14 cellular contexts compared by ENCODE assay signal in the genomic region with DNA sequence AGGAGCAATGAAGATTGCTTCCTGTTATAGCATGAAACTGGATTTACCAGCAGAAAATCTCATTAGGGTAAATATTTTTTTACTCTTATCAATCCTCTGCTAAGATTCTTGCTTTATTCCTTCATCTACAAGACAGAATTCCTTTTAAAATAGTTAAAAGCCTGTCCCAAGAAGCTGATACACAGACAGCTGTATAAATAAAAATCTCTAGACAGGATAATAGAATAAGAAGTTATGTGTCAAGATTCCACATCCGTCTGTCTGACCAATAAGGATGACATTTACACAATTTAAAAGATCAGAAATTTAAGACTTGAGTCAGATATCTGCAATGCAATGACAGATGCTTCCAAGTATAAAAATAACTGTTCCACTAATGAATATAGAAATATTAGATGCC. TPM values are rescaled to one million over a fixed set of nuclear protein-coding genes. Genes with fewer than 3 reads are reported as not detected.
DNase-seq lines count a peak whose midpoint lies in the region; TF ChIP-seq lines count a peak whose summit lies in the region.
"Had no signal": no experiment of that assay in that cellular context is flagged by ENCODE, and none has a peak within 500 bp of the region (broad histone marks: within the 10 kb centered on the region; RNA-seq: fewer than 3 reads in every experiment).

No MANE protein-coding gene starts in this region.

- H3K9me3 Mint-ChIP-seq in activated T-helper 2 cell treated with anti-CD3 and anti-CD28 coated beads, Interferon-gamma antibody, Interleukin-2, Interleukin-4, amounts not matched to agents 10 μg/mL and 5 μg/mL and 100 μg/mL, durations not matched to agents 14 hours and 24 hours and 36 hours: no peaks in the 10 kb centered on the region

- in situ Hi-C loops in brain microvascular endothelial cell (cut with HindIII; ENCODE audit: low pct_ligation_motif_present, low sequenced_read_pairs): no loop called here

- H3K27ac ChIP-seq in A673 (ENCODE audit: low read depth, low read length, poor library complexity, severe bottlenecking) (no peak overlapping the region), brain microvascular endothelial cell (peak overlapping the region; percentile 61)
- H3K27ac ChIP-seq: 22Rv1, SJCRH30 had no signal

- H3K36me3 ChIP-seq in A673 (ENCODE audit: insufficient read depth, low read length, poor library complexity, severe bottlenecking) (no peaks in the 10 kb centered on the region), brain microvascular endothelial cell (replicated peaks) (no peaks in the 10 kb centered on the region)
- H3K36me3 ChIP-seq: SJCRH30 had no signal

- no peak overlapping the region for H3K4me3 Mint-ChIP-seq in activated T-helper 2 cell treated with anti-CD3 and anti-CD28 coated beads, Interferon-gamma antibody, Interleukin-2, Interleukin-4, amounts not matched to agents 10 μg/mL and 5 μg/mL and 100 μg/mL, durations not matched to agents 14 hours and 24 hours and 36 hours (ENCODE audit: low read depth)

- no peak overlapping the region for H3K27ac Mint-ChIP-seq in activated T-helper 2 cell treated with anti-CD3 and anti-CD28 coated beads, Interferon-gamma antibody, Interleukin-2, Interleukin-4, amounts not matched to agents 10 μg/mL and 5 μg/mL and 100 μg/mL, durations not matched to agents 14 hours and 24 hours and 36 hours

- peaks cover 3% of the 10 kb centered on the region for H3K9me3 ChIP-seq in A673 (ENCODE audit: low read depth, low read length, poor library complexity, severe bottlenecking)

- H3K27me3 ChIP-seq in A673 (replicated peaks; ENCODE audit: insufficient read depth, low read depth, low read length, poor library complexity): no peaks in the 10 kb centered on the region
- H3K27me3 ChIP-seq in brain microvascular endothelial cell (replicated peaks): no peaks in the 10 kb centered on the region
- H3K27me3 ChIP-seq: SJCRH30 had no signal

- peak; percentile 74 for DNase-seq in A673 (ENCODE audit: low spot score)
- DNase-seq in HS-5 (ENCODE audit: low read depth): peak; percentile 11
- DNase-seq in brain microvascular endothelial cell: no peak
- DNase-seq in myocyte (ENCODE audit: low read depth): peak; percentile 68
- no peak for DNase-seq in activated CD8-positive, alpha-beta memory T cell treated with anti-CD3 and anti-CD28 coated beads, Interleukin-2, amount 50 U/mL, for 48 hours
- no peak for DNase-seq in T-helper 2 cell
- DNase-seq in posterior cingulate gyrus: no peak
- no peak for DNase-seq in activated T-helper 2 cell treated with anti-CD3 and anti-CD28 coated beads, Interferon-gamma antibody, Interleukin-2, Interleukin-4, amounts not matched to agents 10 μg/mL and 5 μg/mL and 100 μg/mL, durations not matched to agents 14 hours and 24 hours and 36 hours (ENCODE audit: low spot score)
- DNase-seq: C1 segment of cervical spinal cord, NCI-H1417, NCI-H2029, NCI-H774, SJCRH30 had no signal

- CTCF ChIA-PET in A673 (lab: Charles Lee): no interaction called here

- H3K4me1 ChIP-seq in A673 (ENCODE audit: insufficient read depth, low read length, poor library complexity, severe bottlenecking): peaks cover 26% of the 10 kb centered on the region
- H3K4me1 ChIP-seq: SJCRH30 had no signal

- H3K4me3 ChIP-seq in A673 (ENCODE audit: low read depth, low read length, poor library complexity, severe bottlenecking): no peak overlapping the region
- H3K4me3 ChIP-seq in brain microvascular endothelial cell (ENCODE audit: low read depth, low read length): no peak overlapping the region
- H3K4me3 ChIP-seq: SJCRH30 had no signal

- H3K36me3 Mint-ChIP-seq in activated T-helper 2 cell treated with anti-CD3 and anti-CD28 coated beads, Interferon-gamma antibody, Interleukin-2, Interleukin-4, amounts not matched to agents 10 μg/mL and 5 μg/mL and 100 μg/mL, durations not matched to agents 14 hours and 24 hours and 36 hours (ENCODE audit: low read depth): no peaks in the 10 kb centered on the region

- BruUV-seq in A673 (replicated peaks; lab: Mats Ljungman, UMichigan): no TSS peak

- TF ChIP-seq CTCF in A673 (conservative IDR thresholded peaks at IDR 0.05; ENCODE audit: low read depth, low read length) (no peak), brain microvascular endothelial cell (IDR thresholded peaks at IDR 0.05; ENCODE audit: low read depth, low read length, missing control alignments) (no peak)

- POLR2A ChIA-PET in A673 (lab: Charles Lee; ENCODE audit: low non-redundant PET): no interaction called here

- H3K27me3 Mint-ChIP-seq in activated T-helper 2 cell treated with anti-CD3 and anti-CD28 coated beads, Interferon-gamma antibody, Interleukin-2, Interleukin-4, amounts not matched to agents 10 μg/mL and 5 μg/mL and 100 μg/mL, durations not matched to agents 14 hours and 24 hours and 36 hours (ENCODE audit: low read depth): peaks cover 49% of the 10 kb centered on the region

- intact Hi-C loops in A673 (cut with micrococcal nuclease; ENCODE audit: unreplicated experiment) (no loop called here), posterior cingulate gyrus (cut with DNase I) (no loop called here)
- intact Hi-C loops in activated T-helper 2 cell treated with anti-CD3 and anti-CD28 coated beads, Interferon-gamma antibody, Interleukin-2, Interleukin-4, amounts not matched to agents 10 μg/mL and 5 μg/mL and 100 μg/mL, durations not matched to agents 14 hours and 24 hours and 36 hours (cut with micrococcal nuclease): no loop called here

- no peaks in the 10 kb centered on the region for H3K4me1 Mint-ChIP-seq in activated T-helper 2 cell treated with anti-CD3 and anti-CD28 coated beads, Interferon-gamma antibody, Interleukin-2, Interleukin-4, amounts not matched to agents 10 μg/mL and 5 μg/mL and 100 μg/mL, durations not matched to agents 14 hours and 24 hours and 36 hours (ENCODE audit: low read depth)

RNA-seq across cellular contexts. Expression of gene SSR3, which starts 57.6 kb away (rescaled TPM):
- total RNA-seq in A673 (2021) (431 and 531 TPM in 2 replicates), myocyte (338 and 358 TPM in 2 replicates)
- polyA plus RNA-seq in myocyte (2012): 423 TPM
- total RNA-seq in activated T-helper 2 cell treated with anti-CD3 and anti-CD28 coated beads, Interferon-gamma antibody, Interleukin-2, Interleukin-4, amounts not matched to agents 10 μg/mL and 5 μg/mL and 100 μg/mL, durations not matched to agents 14 hours and 24 hours and 36 hours: 193 and 197 TPM in 2 replicates

Comparison
In these comparisons a context has a peak if more than half of its experiments do, and no peak if none do; other contexts are left out.
1. DNase-seq: peak in A673 (single experiment), HS-5 (single experiment) and myocyte (single experiment); none in brain microvascular endothelial cell (single experiment), activated CD8-positive, alpha-beta memory T cell treated with anti-CD3 and anti-CD28 coated beads, Interleukin-2, amount 50 U/mL, for 48 hours (single experiment), T-helper 2 cell (0 of 5), posterior cingulate gyrus (0 of 10) and activated T-helper 2 cell treated with anti-CD3 and anti-CD28 coated beads, Interferon-gamma antibody, Interleukin-2, Interleukin-4, amounts not matched to agents 10 μg/mL and 5 μg/mL and 100 μg/mL, durations not matched to agents 14 hours and 24 hours and 36 hours (single experiment).